In the genomic region with DNA sequence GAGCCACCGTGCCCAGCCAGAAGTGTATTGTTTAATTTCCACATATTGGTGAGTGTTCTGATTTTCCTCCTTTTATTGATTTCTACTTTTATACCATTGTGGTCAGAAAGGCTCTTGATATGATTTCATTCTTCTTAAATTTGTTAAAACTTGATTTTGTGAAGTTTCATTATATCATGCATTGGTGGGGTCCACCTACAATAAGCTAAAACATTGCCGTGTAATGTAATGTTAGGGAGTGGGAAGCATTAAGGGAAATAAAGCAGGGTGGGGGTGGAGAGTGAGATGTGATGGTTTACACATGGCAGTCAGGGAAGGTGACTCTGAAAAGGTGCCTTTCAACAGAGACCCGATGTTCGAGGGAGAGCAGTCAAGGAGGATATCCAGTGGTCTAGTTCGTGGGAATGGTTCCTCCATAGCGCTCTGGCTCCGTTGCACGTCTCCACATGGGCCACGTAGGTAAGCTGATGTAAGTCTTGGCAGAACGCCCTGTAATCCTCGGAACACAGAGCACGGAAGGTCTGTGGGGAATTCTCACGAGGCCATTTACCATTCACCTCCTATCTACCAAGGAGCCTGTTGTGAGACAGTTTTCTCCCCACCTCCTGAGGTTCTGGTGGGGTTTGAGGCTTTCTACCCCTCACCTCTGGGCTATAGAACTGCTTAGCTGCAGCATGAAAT, we compare ENCODE assay signal across 19 cellular contexts. TPM values are rescaled to one million over a fixed set of nuclear protein-coding genes. Genes with fewer than 3 reads are reported as not detected.
DNase-seq lines count a peak whose midpoint lies in the region; ATAC-seq and TF ChIP-seq lines count a peak whose summit lies in the region.
"Had no signal": no experiment of that assay in that cellular context is flagged by ENCODE, and none has a peak within 500 bp of the region (broad histone marks: within the 10 kb centered on the region; RNA-seq: fewer than 3 reads in every experiment).

No MANE protein-coding gene starts in this region.

- WGBS in liver = 76% methylated on average over 13 of the region's 13 CpGs

- no peak for TF ChIP-seq RAD21 in liver (IDR thresholded peaks at IDR 0.05)

- H3K36me3 ChIP-seq in liver (ENCODE audit: control insufficient read depth in 4 of 4, insufficient read depth in 3 of 4, low read depth in 1 of 4, low read length in 3 of 4) = no peaks in the 10 kb centered on the region
- H3K36me3 ChIP-seq: Peyer's patch had no signal

- BruUV-seq in Calu3 (replicated peaks; lab: Mats Ljungman, UMichigan) = no TSS peak

- CTCF ChIA-PET in Calu3 (lab: Charles Lee) = interaction anchor here (0.6 kb wide), 1 partner anchor 28 kb away, joined by 4 read pairs; no protein-coding TSS in a partner anchor

- peak overlapping the region; percentile 54 for H3K27ac Mint-ChIP-seq in Calu3 (ENCODE audit: unreplicated experiment)
- H3K27ac Mint-ChIP-seq: activated CD4-positive, alpha-beta T cell treated with anti-CD3 and anti-CD28 coated beads for 36 hours; activated T-cell treated with anti-CD3 and anti-CD28 coated beads, Interleukin-2, amount 50 U/mL, for 24 hours; dendritic cell treated with granulocyte-macrophage colony-stimulating factor and Interleukin-4, amounts not matched to agents 40 ng/mL and 50 ng/mL, for 4 days; T-helper 1 cell treated with Interleukin-12 subunit alpha and Interleukin-12 subunit beta and Interleukin-4 antibody, amounts not matched to agents 30 μg/mL and 1 μg/mL, for 36 hours had no signal

- H3K27ac ChIP-seq in liver (ENCODE audit: low read depth in 1 of 2, low read length in 2 of 2) = no peak overlapping the region
- H3K27ac ChIP-seq: KMS-11 had no signal

- no peak for TF ChIP-seq CTCF in Calu3 (IDR thresholded peaks at IDR 0.05; ENCODE audit: unreplicated experiment)
- no peak for TF ChIP-seq CTCF in liver (IDR thresholded peaks at IDR 0.05; ENCODE audit: low read depth, low read length, missing input control)

- H3K4me1 ChIP-seq in liver (ENCODE audit: control insufficient read depth in 4 of 4, insufficient read depth in 4 of 4, low read length in 3 of 4) = no peaks in the 10 kb centered on the region
- H3K4me1 ChIP-seq: Peyer's patch had no signal

- intact Hi-C loops in Calu3 (cut with micrococcal nuclease; ENCODE audit: unreplicated experiment) = loop anchor here (10.0 kb wide), 1 partner anchor 505 kb away; no protein-coding TSS in a partner anchor

- peaks cover 10% of the 10 kb centered on the region for H3K4me1 Mint-ChIP-seq in Calu3 (ENCODE audit: low read depth, unreplicated experiment)
- H3K4me1 Mint-ChIP-seq: activated CD4-positive, alpha-beta T cell treated with anti-CD3 and anti-CD28 coated beads for 36 hours; nephron had no signal

- peaks cover 3% of the 10 kb centered on the region for H3K9me3 Mint-ChIP-seq in Calu3 (ENCODE audit: low read depth, unreplicated experiment)
- H3K9me3 Mint-ChIP-seq: activated T-cell treated with anti-CD3 and anti-CD28 coated beads, Interleukin-2, amount 50 U/mL, for 24 hours; dendritic cell treated with granulocyte-macrophage colony-stimulating factor and Interleukin-4, amounts not matched to agents 40 ng/mL and 50 ng/mL, for 4 days; T-helper 1 cell treated with Interleukin-12 subunit alpha and Interleukin-12 subunit beta and Interleukin-4 antibody, amounts not matched to agents 30 μg/mL and 1 μg/mL, for 36 hours had no signal

- no peaks in the 10 kb centered on the region for H3K27me3 Mint-ChIP-seq in Calu3 (ENCODE audit: unreplicated experiment)
- H3K27me3 Mint-ChIP-seq: activated CD4-positive, alpha-beta T cell treated with anti-CD3 and anti-CD28 coated beads for 36 hours; dendritic cell treated with granulocyte-macrophage colony-stimulating factor and Interleukin-4, amounts not matched to agents 40 ng/mL and 50 ng/mL, for 4 days had no signal

- H3K4me3 ChIP-seq in liver (ENCODE audit: low read depth in 1 of 3, low read length in 3 of 3) = no peak overlapping the region
- H3K4me3 ChIP-seq: Peyer's patch had no signal

- H3K36me3 Mint-ChIP-seq in Calu3 (ENCODE audit: insufficient read depth, unreplicated experiment) = no peaks in the 10 kb centered on the region

- H3K27me3 ChIP-seq in liver (ENCODE audit: control insufficient read depth in 4 of 4, insufficient read depth in 4 of 4, low read length in 3 of 4) = no peaks in the 10 kb centered on the region
- H3K27me3 ChIP-seq: Peyer's patch had no signal

- H3K4me3 Mint-ChIP-seq in Calu3 (ENCODE audit: low read depth, unreplicated experiment) = no peak overlapping the region
- H3K4me3 Mint-ChIP-seq: activated CD4-positive, alpha-beta T cell treated with anti-CD3 and anti-CD28 coated beads for 36 hours; activated T-cell treated with anti-CD3 and anti-CD28 coated beads, Interleukin-2, amount 50 U/mL, for 24 hours; dendritic cell treated with granulocyte-macrophage colony-stimulating factor and Interleukin-4, amounts not matched to agents 40 ng/mL and 50 ng/mL, for 4 days; nephron; T-helper 1 cell treated with Interleukin-12 subunit alpha and Interleukin-12 subunit beta and Interleukin-4 antibody, amounts not matched to agents 30 μg/mL and 1 μg/mL, for 36 hours had no signal

- ATAC-seq in GM18502 (IDR thresholded peaks at IDR 0.05; ENCODE audit: poor library complexity, unreplicated experiment) (no peak), GM18517 (IDR thresholded peaks at IDR 0.05; ENCODE audit: unreplicated experiment) (no peak)
- ATAC-seq: activated CD4-positive, alpha-beta T cell treated with anti-CD3 and anti-CD28 coated beads for 36 hours; sciatic nerve; stimulated activated naive CD8-positive, alpha-beta T cell treated with anti-CD3 and anti-CD28 coated beads, Interleukin-15, Interleukin-2, amounts not matched to agents 100 U/mL and 50 U/mL, for 24 hours had no signal

- no peak overlapping the region for H3K9ac ChIP-seq in liver (ENCODE audit: low read depth in 1 of 2, low read length in 2 of 2)
- H3K9ac ChIP-seq: KMS-11 had no signal

- no peak for DNase-seq in Calu3
- DNase-seq in NCI-H2107 treated with DMSO at 0.1 percent for 48 hours (lab: John Stamatoyannopoulos, UW; ENCODE audit: unreplicated experiment) = peak; percentile 60
- peak; percentile 38 to 78 for DNase-seq in dermis microvascular lymphatic vessel endothelial cell (ENCODE audit: low read depth in 2 of 2)
- no peak for DNase-seq in effector CD8-positive, alpha-beta T cell (lab: John Stamatoyannopoulos, UW)
- no peak for DNase-seq in epidermal melanocyte (ENCODE audit: insufficient read length, low spot score)
- DNase-seq: activated CD4-positive, alpha-beta T cell treated with anti-CD3 and anti-CD28 coated beads for 36 hours; activated T-cell treated with anti-CD3 and anti-CD28 coated beads, Interleukin-2, amount 50 U/mL, for 24 hours; GDM1; NCI-H187 treated with DMSO at 0.1 percent for 48 hours; Peyer's patch; stimulated activated naive CD8-positive, alpha-beta T cell treated with anti-CD3 and anti-CD28 coated beads, Interleukin-15, Interleukin-2, amounts not matched to agents 100 U/mL and 50 U/mL, for 24 hours had no signal

- H3K9me3 ChIP-seq in liver (ENCODE audit: control insufficient read depth in 4 of 4, low read length in 3 of 4) = no peaks in the 10 kb centered on the region
- H3K9me3 ChIP-seq: Peyer's patch had no signal

TF ChIP-seq in liver, 16 proteins besides CTCF, POLR2A, EP300 and RAD21:
- TF ChIP-seq SP1 (IDR thresholded peaks at IDR 0.05) (no peak), YY1 (IDR thresholded peaks at IDR 0.05) (peak; percentile 28)

RNA-seq across cellular contexts. Expression of gene WDR13, which starts 7.7 kb away (rescaled TPM):
- total RNA-seq in Calu3 (2022) (68.4 and 81.2 TPM in 2 replicates), dermis microvascular lymphatic vessel endothelial cell (116 and 123 TPM in 2 replicates), liver (10 to 100 TPM; 25.4 to 39.8 TPM)
- 10 to 100 TPM; 37.2 to 73.7 TPM for polyA plus RNA-seq in liver

RNA-seq across cellular contexts. Expression of gene RBM3, which starts 15.3 kb away (rescaled TPM):
- total RNA-seq in Calu3 (2022) = 218 and 248 TPM in 2 replicates
- total RNA-seq in dermis microvascular lymphatic vessel endothelial cell = 379 and 393 TPM in 2 replicates
- 10 to 100 TPM; 81.0 to 87.3 TPM for total RNA-seq in liver
- polyA plus RNA-seq in liver = 10 to 100 TPM; 28.6 to 43.2 TPM

RNA-seq across cellular contexts. Expression of gene TBC1D25, which starts 50.1 kb away (rescaled TPM):
- total RNA-seq in Calu3 (2022) (18.2 and 19.4 TPM in 2 replicates), dermis microvascular lymphatic vessel endothelial cell (4.5 and 9.6 TPM in 2 replicates), liver (1 to 10 TPM; 3.2 to 3.5 TPM)
- polyA plus RNA-seq in liver = 1 to 10 TPM; 2.6 to 5.8 TPM

Comparison
In these comparisons a context has a peak if more than half of its experiments do, and no peak if none do; other contexts are left out.
1. DNase-seq: peak in NCI-H2107 treated with DMSO at 0.1 percent for 48 hours (single experiment) and dermis microvascular lymphatic vessel endothelial cell (2 of 2); none in Calu3 (single experiment), effector CD8-positive, alpha-beta T cell (single experiment) and epidermal melanocyte (single experiment).